Comparison of ENCODE assay signal across 1 cellular context in genomic region chr1:164718821-164719220, GRCh38.
TF ChIP-seq lines count a peak whose summit lies in the region.

No MANE protein-coding gene starts in this region.

TF ChIP-seq in WTC11, 78 proteins besides CTCF, POLR2A, EP300 and RAD21 (continued from another document):
- TF ChIP-seq E2F5 (CRISPR knock-in tag; IDR thresholded peaks at IDR 0.05) (no peak), FOXP1 (CRISPR knock-in tag; IDR thresholded peaks at IDR 0.05; ENCODE audit: borderline replicate concordance) (no peak), FOXK1 (CRISPR knock-in tag; IDR thresholded peaks at IDR 0.05) (no peak), ZNF512 (CRISPR knock-in tag; IDR thresholded peaks at IDR 0.05; ENCODE audit: borderline replicate concordance) (no peak), AFF4 (CRISPR knock-in tag; IDR thresholded peaks at IDR 0.05; ENCODE audit: borderline replicate concordance) (no peak), STAT6 (CRISPR knock-in tag; conservative IDR thresholded peaks at IDR 0.05; ENCODE audit: low read depth) (no peak), GTF2I (CRISPR knock-in tag; conservative IDR thresholded peaks at IDR 0.05) (no peak), PREB (CRISPR knock-in tag; IDR thresholded peaks at IDR 0.05; ENCODE audit: borderline replicate concordance) (no peak), RORB (CRISPR knock-in tag; IDR thresholded peaks at IDR 0.05) (no peak), ZNF281 (CRISPR knock-in tag; IDR thresholded peaks at IDR 0.05) (no peak), TP53 (CRISPR knock-in tag; IDR thresholded peaks at IDR 0.05) (no peak), HMGXB4 (CRISPR knock-in tag; IDR thresholded peaks at IDR 0.05) (no peak), IRF2 (CRISPR knock-in tag; IDR thresholded peaks at IDR 0.05; ENCODE audit: borderline replicate concordance, low read depth) (no peak)
